In genomic region chr17:47717845-47718621, GRCh38 we compare ENCODE assay signal across 11 cellular contexts. TPM values are rescaled to one million over a fixed set of nuclear protein-coding genes. Genes with fewer than 3 reads are reported as not detected.
A peak's percentile ranks its signal among the peaks of the same experiment; 100 is the strongest.
DNase-seq lines count a peak whose midpoint lies in the region; ATAC-seq lines count a peak whose summit lies in the region.
"Had no signal": no experiment of that assay in that cellular context is flagged by ENCODE, and none has a peak within 500 bp of the region (broad histone marks: within the 10 kb centered on the region; RNA-seq: fewer than 3 reads in every experiment).

No MANE protein-coding gene starts in this region.

- H3K36me3 Mint-ChIP-seq in T-helper 1 cell treated with Interleukin-12 subunit alpha and Interleukin-12 subunit beta and Interleukin-4 antibody, amounts not matched to agents 30 μg/mL and 1 μg/mL, for 36 hours (ENCODE audit: low read depth), result no peaks in the 10 kb centered on the region
- no peaks in the 10 kb centered on the region for H3K36me3 Mint-ChIP-seq in activated naive CD8-positive, alpha-beta T cell treated with anti-CD3 and anti-CD28 coated beads, Interleukin-2, amount 10 ng/mL, durations not matched to agents 7 days and 5 days

- intact Hi-C loops in sciatic nerve (cut with DNase I), result no loop called here

- ATAC-seq in activated naive CD8-positive, alpha-beta T cell treated with anti-CD3 and anti-CD28 coated beads, Interleukin-2, amount 10 ng/mL, durations not matched to agents 7 days and 5 days (ENCODE audit: low read depth), result no peak
- no peak for ATAC-seq in HG03095 (IDR thresholded peaks at IDR 0.05; ENCODE audit: unreplicated experiment)
- no peak for ATAC-seq in sciatic nerve
- no peak for ATAC-seq in HG02884 (IDR thresholded peaks at IDR 0.05; ENCODE audit: unreplicated experiment)

- H3K4me3 Mint-ChIP-seq in T-helper 1 cell treated with Interleukin-12 subunit alpha and Interleukin-12 subunit beta and Interleukin-4 antibody, amounts not matched to agents 30 μg/mL and 1 μg/mL, for 36 hours, result peak overlapping the region; percentile 74
- H3K4me3 Mint-ChIP-seq in activated naive CD8-positive, alpha-beta T cell treated with anti-CD3 and anti-CD28 coated beads, Interleukin-2, amount 10 ng/mL, durations not matched to agents 7 days and 5 days, result peak overlapping the region; percentile 63

- POLR2A ChIA-PET in activated naive CD8-positive, alpha-beta T cell treated with anti-CD3 and anti-CD28 coated beads, Interleukin-2, amount 10 ng/mL, durations not matched to agents 7 days and 5 days (lab: Charles Lee), result interaction anchor here (0.8 to 3.7 kb wide), 7 partner anchors 11 to 69 kb away, joined by 3 to 37 read pairs (median 10); partner anchors contain the start of genes KPNB1 and TBX21

- DNase-seq in T-helper 1 cell, result no peak
- DNase-seq in NCI-H69 (lab: John Stamatoyannopoulos, UW), result peak; percentile 74
- DNase-seq in activated naive CD8-positive, alpha-beta T cell treated with anti-CD3 and anti-CD28 coated beads, Interleukin-2, amount 10 ng/mL, durations not matched to agents 7 days and 5 days, result no peak
- peak; percentile 44 for DNase-seq in stimulated activated CD4-positive, alpha-beta T cell treated with anti-CD3 and anti-CD28 coated beads, Interleukin-4, amount 100 ng/mL, for 24 hours
- DNase-seq in sciatic nerve (ENCODE audit: low spot score), result no peak
- DNase-seq: NCI-H1436 had no signal

- peak overlapping the region; percentile 87 for H3K27ac Mint-ChIP-seq in T-helper 1 cell treated with Interleukin-12 subunit alpha and Interleukin-12 subunit beta and Interleukin-4 antibody, amounts not matched to agents 30 μg/mL and 1 μg/mL, for 36 hours
- peak overlapping the region; percentile 73 for H3K27ac Mint-ChIP-seq in activated naive CD8-positive, alpha-beta T cell treated with anti-CD3 and anti-CD28 coated beads, Interleukin-2, amount 10 ng/mL, durations not matched to agents 7 days and 5 days

- H3K9me3 Mint-ChIP-seq in T-helper 1 cell treated with Interleukin-12 subunit alpha and Interleukin-12 subunit beta and Interleukin-4 antibody, amounts not matched to agents 30 μg/mL and 1 μg/mL, for 36 hours, result no peaks in the 10 kb centered on the region
- no peaks in the 10 kb centered on the region for H3K9me3 Mint-ChIP-seq in activated naive CD8-positive, alpha-beta T cell treated with anti-CD3 and anti-CD28 coated beads, Interleukin-2, amount 10 ng/mL, durations not matched to agents 7 days and 5 days

- no peaks in the 10 kb centered on the region for H3K27me3 Mint-ChIP-seq in T-helper 1 cell treated with Interleukin-12 subunit alpha and Interleukin-12 subunit beta and Interleukin-4 antibody, amounts not matched to agents 30 μg/mL and 1 μg/mL, for 36 hours (ENCODE audit: low read depth)
- H3K27me3 Mint-ChIP-seq in activated naive CD8-positive, alpha-beta T cell treated with anti-CD3 and anti-CD28 coated beads, Interleukin-2, amount 10 ng/mL, durations not matched to agents 7 days and 5 days, result no peaks in the 10 kb centered on the region

- H3K4me1 Mint-ChIP-seq in T-helper 1 cell treated with Interleukin-12 subunit alpha and Interleukin-12 subunit beta and Interleukin-4 antibody, amounts not matched to agents 30 μg/mL and 1 μg/mL, for 36 hours (ENCODE audit: low read depth), result peaks cover 75% of the 10 kb centered on the region
- H3K4me1 Mint-ChIP-seq in activated naive CD8-positive, alpha-beta T cell treated with anti-CD3 and anti-CD28 coated beads, Interleukin-2, amount 10 ng/mL, durations not matched to agents 7 days and 5 days, result peaks cover 73% of the 10 kb centered on the region

RNA-seq across cellular contexts. Expression of gene TBX21, which starts 15.0 kb away (rescaled TPM):
- 10 to 100 TPM; 20.7 to 22.8 TPM for total RNA-seq in activated naive CD8-positive, alpha-beta T cell treated with anti-CD3 and anti-CD28 coated beads, Interleukin-2, amount 10 ng/mL, durations not matched to agents 7 days and 5 days
- total RNA-seq in sciatic nerve, result 1.1 TPM
- total RNA-seq: pulmonary artery endothelial cell, SK-MEL-5 had no signal

RNA-seq across cellular contexts. Expression of gene TBKBP1, which starts 24.1 kb away (rescaled TPM):
- total RNA-seq in activated naive CD8-positive, alpha-beta T cell treated with anti-CD3 and anti-CD28 coated beads, Interleukin-2, amount 10 ng/mL, durations not matched to agents 7 days and 5 days, result 1 to 10 TPM; 8.0 to 8.9 TPM
- total RNA-seq in sciatic nerve, result 19.9 TPM

Comparison
In these comparisons a context has a peak if more than half of its experiments do, and no peak if none do; other contexts are left out.
1. DNase-seq: peak in NCI-H69 (single experiment) and stimulated activated CD4-positive, alpha-beta T cell treated with anti-CD3 and anti-CD28 coated beads, Interleukin-4, amount 100 ng/mL, for 24 hours (single experiment); none in T-helper 1 cell (0 of 5), activated naive CD8-positive, alpha-beta T cell treated with anti-CD3 and anti-CD28 coated beads, Interleukin-2, amount 10 ng/mL, durations not matched to agents 7 days and 5 days (single experiment) and sciatic nerve (single experiment).
2. RNA of gene TBX21, which starts 15.0 kb away (total RNA-seq): 20.7 to 22.8 TPM in activated naive CD8-positive, alpha-beta T cell treated with anti-CD3 and anti-CD28 coated beads, Interleukin-2, amount 10 ng/mL, durations not matched to agents 7 days and 5 days; 1.1 TPM in sciatic nerve (single experiment); every median in the first group is over 10 times any median in the second.